ENCODE assay signal across 18 cellular contexts in the genomic region with DNA sequence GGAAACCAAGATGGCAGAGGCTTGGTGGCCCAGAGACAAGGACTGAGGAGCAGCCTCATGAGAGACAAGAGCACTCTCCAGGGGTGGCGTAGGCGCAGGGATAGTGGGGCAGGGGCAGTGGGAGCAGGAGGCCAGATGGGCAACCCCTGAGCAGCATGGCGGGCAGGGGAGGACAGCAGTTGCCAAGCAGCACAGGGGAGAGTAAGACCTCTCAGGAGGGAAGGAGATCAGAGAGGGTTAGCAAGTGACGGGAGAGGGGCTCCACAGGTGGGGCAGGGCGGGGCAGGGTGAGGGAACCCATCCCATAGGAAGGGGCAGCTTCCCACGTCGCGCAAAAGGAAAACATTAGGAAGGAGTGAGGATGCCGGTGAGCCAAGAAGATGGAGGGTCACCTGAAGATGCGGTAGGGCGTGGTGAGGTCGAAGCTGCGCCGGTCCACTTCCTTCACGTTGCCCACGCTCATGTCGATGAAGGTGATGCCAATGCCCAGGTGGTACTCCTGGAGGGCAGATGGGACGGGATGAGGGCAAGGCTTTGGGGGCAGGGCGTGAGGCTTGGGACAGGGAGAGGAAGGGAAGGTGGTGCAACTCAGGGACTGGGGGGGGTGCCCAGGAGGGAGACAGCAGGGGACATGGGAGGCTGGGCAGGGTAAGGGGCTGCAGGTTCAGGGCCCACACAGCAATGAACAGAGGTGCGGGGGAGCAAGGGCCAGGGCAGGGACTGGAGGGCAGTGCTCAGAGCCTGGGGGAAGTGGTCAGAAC. TPM values are rescaled to one million over a fixed set of nuclear protein-coding genes. Genes with fewer than 3 reads are reported as not detected.
"Had no signal": no experiment of that assay in that cellular context is flagged by ENCODE, and none has a peak within 500 bp of the region (broad histone marks: within the 10 kb centered on the region; RNA-seq: fewer than 3 reads in every experiment).

No MANE protein-coding gene starts in this region.

- H3K27me3 Mint-ChIP-seq: activated CD4-positive, alpha-beta memory T cell treated with anti-CD3 and anti-CD28 coated beads, Interleukin-2, amount 10 ng/mL, durations not matched to agents 7 days and 5 days; activated CD8-positive, alpha-beta memory T cell treated with anti-CD3 and anti-CD28 coated beads, Interleukin-2, amount 10 ng/mL, durations not matched to agents 7 days and 5 days; activated T-helper 17 cell treated with anti-CD3 and anti-CD28 coated beads, Interleukin-2, amount 50 U/mL, for 72 hours had no signal

- H3K4me3 ChIP-seq: adrenal gland, lower lobe of right lung, prostate gland, right atrium auricular region, skin epidermis, tibial artery had no signal

- H3K27ac ChIP-seq: adrenal gland, epithelial cell of prostate, lower lobe of right lung, prostate gland, right atrium auricular region, skin epidermis, tibial artery had no signal

- DNase-seq: activated CD4-positive, alpha-beta memory T cell treated with anti-CD3 and anti-CD28 coated beads, Interleukin-2, amount 10 ng/mL, durations not matched to agents 7 days and 5 days; activated CD4-positive, alpha-beta T cell treated with anti-CD3 and anti-CD28 coated beads for 48 hours; activated CD4-positive, CD25-positive, alpha-beta regulatory T cell; activated CD8-positive, alpha-beta memory T cell treated with anti-CD3 and anti-CD28 coated beads, Interleukin-2, amount 10 ng/mL, durations not matched to agents 7 days and 5 days; activated naive CD4-positive, alpha-beta T cell; adrenal gland; foreskin fibroblast; lower lobe of right lung; midbrain; SK-N-SH; stimulated activated CD4-positive, alpha-beta T cell treated with anti-CD3 and anti-CD28 coated beads, Interleukin-2, amount 100 ng/mL, for 48 hours; tibial artery had no signal

- H3K4me1 Mint-ChIP-seq: activated CD4-positive, alpha-beta memory T cell treated with anti-CD3 and anti-CD28 coated beads, Interleukin-2, amount 10 ng/mL, durations not matched to agents 7 days and 5 days had no signal

- H3K9ac ChIP-seq: SK-N-SH had no signal

- H3K4me1 ChIP-seq: prostate gland, tibial artery had no signal

- H3K4me3 Mint-ChIP-seq: activated CD4-positive, alpha-beta memory T cell treated with anti-CD3 and anti-CD28 coated beads, Interleukin-2, amount 10 ng/mL, durations not matched to agents 7 days and 5 days; activated CD8-positive, alpha-beta memory T cell treated with anti-CD3 and anti-CD28 coated beads, Interleukin-2, amount 10 ng/mL, durations not matched to agents 7 days and 5 days; activated T-helper 17 cell treated with anti-CD3 and anti-CD28 coated beads, Interleukin-2, amount 50 U/mL, for 72 hours had no signal

- H3K9me3 Mint-ChIP-seq: activated CD4-positive, alpha-beta memory T cell treated with anti-CD3 and anti-CD28 coated beads, Interleukin-2, amount 10 ng/mL, durations not matched to agents 7 days and 5 days; activated T-helper 17 cell treated with anti-CD3 and anti-CD28 coated beads, Interleukin-2, amount 50 U/mL, for 72 hours had no signal

- ATAC-seq: activated CD8-positive, alpha-beta memory T cell treated with anti-CD3 and anti-CD28 coated beads, Interleukin-2, amount 10 ng/mL, durations not matched to agents 7 days and 5 days; activated T-helper 17 cell treated with anti-CD3 and anti-CD28 coated beads, Interleukin-2, amount 50 U/mL, for 72 hours; lower lobe of right lung had no signal

- H3K4me2 ChIP-seq: SK-N-SH had no signal

- H3K27me3 ChIP-seq: adrenal gland, right atrium auricular region, tibial artery had no signal

- H3K9me3 ChIP-seq: adrenal gland, lower lobe of right lung, prostate gland, right atrium auricular region, SK-N-SH, tibial artery had no signal

- H3K27ac Mint-ChIP-seq: activated CD4-positive, alpha-beta memory T cell treated with anti-CD3 and anti-CD28 coated beads, Interleukin-2, amount 10 ng/mL, durations not matched to agents 7 days and 5 days; activated CD8-positive, alpha-beta memory T cell treated with anti-CD3 and anti-CD28 coated beads, Interleukin-2, amount 10 ng/mL, durations not matched to agents 7 days and 5 days; activated T-helper 17 cell treated with anti-CD3 and anti-CD28 coated beads, Interleukin-2, amount 50 U/mL, for 72 hours had no signal

RNA-seq across cellular contexts. Expression of a gene that starts 35.4 kb away (rescaled TPM):
- total RNA-seq: osteocyte had no signal
